Comparison of ENCODE assay signal across 12 cellular contexts in the genomic region with DNA sequence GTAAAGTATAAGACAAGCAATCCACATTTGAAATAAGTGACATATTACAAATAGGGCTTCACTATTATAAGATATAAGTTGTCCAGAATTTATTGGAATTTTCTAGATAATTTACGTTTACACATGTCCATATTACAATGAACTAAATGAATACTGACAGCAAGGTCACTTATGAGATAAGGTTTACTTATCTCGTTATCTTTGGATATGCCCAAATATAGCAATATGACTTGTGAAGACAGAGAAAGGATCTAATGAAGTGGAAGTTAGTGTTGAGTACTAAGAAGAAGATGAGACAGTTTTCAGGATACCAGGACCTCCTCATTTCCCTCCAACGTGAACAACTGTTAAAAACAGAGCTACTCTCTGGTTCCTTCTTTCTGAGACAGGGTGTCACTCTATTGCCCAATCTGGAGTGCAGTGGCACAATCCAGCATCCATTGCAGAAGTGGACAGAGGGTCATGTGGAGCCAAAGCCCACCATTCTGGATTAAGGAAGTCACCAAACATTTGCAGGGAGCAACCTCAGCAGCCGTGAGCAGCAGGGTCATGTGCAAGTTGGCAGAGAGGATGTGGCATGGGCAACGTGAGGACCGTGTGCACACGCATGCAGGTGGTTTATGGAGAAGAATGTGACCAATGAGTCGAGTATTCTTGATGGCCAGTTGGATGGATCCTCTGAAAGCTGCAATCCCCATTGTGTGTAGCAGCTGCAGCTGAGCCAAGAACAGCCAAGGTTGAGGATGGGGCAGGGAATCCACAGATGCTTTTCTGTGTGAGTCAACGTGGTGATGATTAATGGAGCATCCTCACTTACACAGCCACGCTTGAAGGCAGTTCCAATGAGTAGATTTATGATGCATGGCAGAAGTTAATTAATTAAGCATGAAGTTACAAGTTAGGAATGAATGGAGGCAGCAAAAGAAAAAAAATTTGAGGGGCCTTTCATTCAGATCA.
DNase-seq lines count a peak whose midpoint lies in the region; FAIRE-seq and TF ChIP-seq lines count a peak whose summit lies in the region.
"Had no signal": no experiment of that assay in that cellular context is flagged by ENCODE, and none has a peak within 500 bp of the region (broad histone marks: within the 10 kb centered on the region; RNA-seq: fewer than 3 reads in every experiment).

No MANE protein-coding gene starts in this region.

- peak; percentile 81 for FAIRE-seq in urothelium cell line (lab: Jason Lieb, UNC)

- intact Hi-C loops in MCF 10A (cut with micrococcal nuclease) (no loop called here), breast epithelium (cut with DNase I; ENCODE audit: low total_unique reads) (no loop called here), spleen (cut with DNase I; ENCODE audit: low total_unique reads) (no loop called here)

- H3K4me1 Mint-ChIP-seq in MCF 10A (ENCODE audit: insufficient read depth, unreplicated experiment), result peaks cover 9% of the 10 kb centered on the region
- H3K4me1 Mint-ChIP-seq: activated naive CD8-positive, alpha-beta T cell treated with anti-CD3 and anti-CD28 coated beads, Interleukin-2, amount 10 ng/mL, durations not matched to agents 7 days and 5 days had no signal

- no peaks in the 10 kb centered on the region for H4K20me1 ChIP-seq in fibroblast of lung (ENCODE audit: control insufficient read depth, extremely low read depth, insufficient read depth, low read length)

- no peak overlapping the region for H2AFZ ChIP-seq in fibroblast of lung (ENCODE audit: low read length)

- H3K9me3 ChIP-seq in breast epithelium, result no peaks in the 10 kb centered on the region
- H3K9me3 ChIP-seq in fibroblast of lung (ENCODE audit: control insufficient read depth, insufficient read depth, low read depth, low read length), result no peaks in the 10 kb centered on the region
- H3K9me3 ChIP-seq in spleen, result no peaks in the 10 kb centered on the region
- H3K9me3 ChIP-seq: heart left ventricle had no signal

- no peak overlapping the region for H3K9ac ChIP-seq in fibroblast of lung (ENCODE audit: insufficient read depth, low read length)

- no peaks in the 10 kb centered on the region for H3K9me3 Mint-ChIP-seq in MCF 10A (ENCODE audit: unreplicated experiment)

- no peaks in the 10 kb centered on the region for H3K27me3 Mint-ChIP-seq in MCF 10A (ENCODE audit: insufficient read depth, unreplicated experiment)
- H3K27me3 Mint-ChIP-seq: activated naive CD8-positive, alpha-beta T cell treated with anti-CD3 and anti-CD28 coated beads, Interleukin-2, amount 10 ng/mL, durations not matched to agents 7 days and 5 days had no signal

- H3K4me3 ChIP-seq in breast epithelium, result no peak overlapping the region
- H3K4me3 ChIP-seq in fibroblast of lung (replicated peaks in 1 of 4; ENCODE audit: control extremely low read depth in 1 of 4, insufficient read depth in 1 of 4, low read depth in 3 of 4, low read length in 4 of 4), result no peak overlapping the region
- no peak overlapping the region for H3K4me3 ChIP-seq in spleen
- no peak overlapping the region for H3K4me3 ChIP-seq in H7 (ENCODE audit: insufficient read depth, low read depth, low read length)
- H3K4me3 ChIP-seq: heart left ventricle had no signal

- TF ChIP-seq POLR2A in breast epithelium (IDR thresholded peaks at IDR 0.05) (no peak), spleen (IDR thresholded peaks at IDR 0.05) (no peak)

- POLR2A ChIA-PET in MCF 10A (lab: Yijun Ruan, JAX), result interaction anchor here (0.7 kb wide), 1 partner anchor 277 kb away, joined by 4 read pairs; no protein-coding TSS in a partner anchor

- peak; percentile 37 for DNase-seq in MCF 10A (ENCODE audit: unreplicated experiment)
- DNase-seq in breast epithelium (ENCODE audit: low spot score in 2 of 2), result no peak
- peak; percentile 67 for DNase-seq in NOMO-1 treated with DMSO at 0.1 percent for 48 hours (lab: John Stamatoyannopoulos, UW; ENCODE audit: unreplicated experiment)
- DNase-seq in fibroblast of lung (ENCODE audit: low read depth in 2 of 2), result peak; percentile 31 to 97
- peak; percentile 59 for DNase-seq in urothelium cell line (ENCODE audit: low spot score)
- DNase-seq in spleen, result no peak
- DNase-seq in NCI-H82 (lab: John Stamatoyannopoulos, UW), result no peak
- no peak for DNase-seq in H7
- DNase-seq: activated naive CD8-positive, alpha-beta T cell treated with anti-CD3 and anti-CD28 coated beads, Interleukin-2, amount 10 ng/mL, durations not matched to agents 7 days and 5 days; NCI-H2081 treated with DMSO at 0.1 percent for 48 hours had no signal

- H3K27ac ChIP-seq in breast epithelium, result no peak overlapping the region
- H3K27ac ChIP-seq in fibroblast of lung (ENCODE audit: insufficient read depth, low read length), result no peak overlapping the region
- H3K27ac ChIP-seq in spleen, result no peak overlapping the region
- H3K27ac ChIP-seq: C4-2B, heart left ventricle had no signal

- H3K36me3 ChIP-seq in breast epithelium, result no peaks in the 10 kb centered on the region
- peaks cover 1% of the 10 kb centered on the region for H3K36me3 ChIP-seq in fibroblast of lung (ENCODE audit: control insufficient read depth, insufficient read depth, low read length)
- H3K36me3 ChIP-seq in spleen, result peaks cover 0 to 27% (median 13%) of the 10 kb centered on the region in 6 donors
- H3K36me3 ChIP-seq in H7 (replicated peaks; ENCODE audit: control insufficient read depth, insufficient read depth, low read length), result peaks cover 16% of the 10 kb centered on the region

- no peaks in the 10 kb centered on the region for H3K4me1 ChIP-seq in breast epithelium
- peaks cover 4% of the 10 kb centered on the region for H3K4me1 ChIP-seq in fibroblast of lung (ENCODE audit: control insufficient read depth, extremely low read depth, insufficient read depth, low read length)
- H3K4me1 ChIP-seq in spleen, result peaks cover 0 to 3% (median 0%) of the 10 kb centered on the region in 6 donors
- H3K4me1 ChIP-seq: heart left ventricle had no signal

- CTCF ChIA-PET in MCF 10A (lab: Yijun Ruan, JAX), result interaction anchor here (0.6 to 1.4 kb wide), 2 partner anchors 14 to 24 kb away, joined by 3 to 4 read pairs; no protein-coding TSS in a partner anchor

- TF ChIP-seq CTCF in MCF 10A (IDR thresholded peaks at IDR 0.05; ENCODE audit: unreplicated experiment) (no peak), breast epithelium (IDR thresholded peaks at IDR 0.05) (no peak), fibroblast of lung (conservative IDR thresholded peaks at IDR 0.05 in 1 of 2, IDR thresholded peaks at IDR 0.05 in 1 of 2; ENCODE audit: low read depth in 1 of 2, low read length in 2 of 2) (no peak), spleen (IDR thresholded peaks at IDR 0.05 in 8 of 11, conservative IDR thresholded peaks at IDR 0.05 in 3 of 11) (no peak)

- no peak overlapping the region for H3K27ac Mint-ChIP-seq in MCF 10A (ENCODE audit: low read depth, unreplicated experiment)
- H3K27ac Mint-ChIP-seq: activated naive CD8-positive, alpha-beta T cell treated with anti-CD3 and anti-CD28 coated beads, Interleukin-2, amount 10 ng/mL, durations not matched to agents 7 days and 5 days had no signal

- H3K79me2 ChIP-seq in fibroblast of lung (ENCODE audit: control insufficient read depth, insufficient read depth, low read length), result no peaks in the 10 kb centered on the region

- H3K36me3 Mint-ChIP-seq in MCF 10A (ENCODE audit: insufficient read depth, unreplicated experiment), result peaks cover 13% of the 10 kb centered on the region

- TSS peak; percentile 8 for BruUV-seq in MCF 10A (replicated peaks; lab: Mats Ljungman, UMichigan)

- H3K27me3 ChIP-seq in breast epithelium (no peaks in the 10 kb centered on the region), fibroblast of lung (ENCODE audit: control insufficient read depth, insufficient read depth, low read length) (no peaks in the 10 kb centered on the region), spleen (replicated peaks in 1 of 7) (no peaks in the 10 kb centered on the region), H7 (ENCODE audit: control insufficient read depth, insufficient read depth, low read length) (no peaks in the 10 kb centered on the region; the same call in 1 of the 2 replicates)
- H3K27me3 ChIP-seq: heart left ventricle had no signal

- peak overlapping the region; percentile 33 for H3K4me2 ChIP-seq in fibroblast of lung (ENCODE audit: extremely low read depth, insufficient read depth, low read length)

- no peak overlapping the region for H3K4me3 Mint-ChIP-seq in MCF 10A (ENCODE audit: unreplicated experiment)
- H3K4me3 Mint-ChIP-seq: activated naive CD8-positive, alpha-beta T cell treated with anti-CD3 and anti-CD28 coated beads, Interleukin-2, amount 10 ng/mL, durations not matched to agents 7 days and 5 days had no signal

- 61 to 85% (median 73%) methylated on average over 10 of the region's 10 CpGs for WGBS in spleen, 5 donors

Comparison
In these comparisons a context has a peak if more than half of its experiments do, and no peak if none do; other contexts are left out.
1. DNase-seq: peak in MCF 10A (single experiment), NOMO-1 treated with DMSO at 0.1 percent for 48 hours (single experiment), fibroblast of lung (2 of 2) and urothelium cell line (single experiment); none in breast epithelium (0 of 2), spleen (single experiment), NCI-H82 (single experiment) and H7 (single experiment).